18 cellular contexts compared by ENCODE assay signal in genomic region chr4:175308236-175308635, GRCh38.
DNase-seq lines count a peak whose midpoint lies in the region; ATAC-seq, FAIRE-seq and TF ChIP-seq lines count a peak whose summit lies in the region.
"Had no signal": no experiment of that assay in that cellular context is flagged by ENCODE, and none has a peak within 500 bp of the region (broad histone marks: within the 10 kb centered on the region; RNA-seq: fewer than 3 reads in every experiment).

No MANE protein-coding gene starts in this region.

- H3K9me3 ChIP-seq in tibial nerve = no peaks in the 10 kb centered on the region
- H3K9me3 ChIP-seq: gastrocnemius medialis, left ventricle myocardium inferior had no signal

- H3K36me3 Mint-ChIP-seq in GM23338 (ENCODE audit: low read depth) = no peaks in the 10 kb centered on the region

- no peak overlapping the region for H3K27ac ChIP-seq in GM23338 (ENCODE audit: low read depth)
- no peak overlapping the region for H3K27ac ChIP-seq in tibial nerve
- H3K27ac ChIP-seq: C4-2B, gastrocnemius medialis, left ventricle myocardium inferior, skin epidermis had no signal

- no peak for FAIRE-seq in urothelium cell line (lab: Jason Lieb, UNC)

- no peak overlapping the region for H3K27ac Mint-ChIP-seq in GM23338
- H3K27ac Mint-ChIP-seq: activated T-helper 2 cell treated with anti-CD3 and anti-CD28 coated beads, Interferon-gamma antibody, Interleukin-2, Interleukin-4, amounts not matched to agents 10 μg/mL and 5 μg/mL and 100 μg/mL, durations not matched to agents 14 hours and 24 hours and 36 hours; effector memory CD8-positive, alpha-beta T cell had no signal

- ATAC-seq in GM23338 = no peak
- no peak for ATAC-seq in HG03280 (IDR thresholded peaks at IDR 0.05; ENCODE audit: unreplicated experiment)
- ATAC-seq in SK-N-SH treated with all-trans-retinoic acid at 6 μM for 48 hours = no peak
- ATAC-seq: effector memory CD8-positive, alpha-beta T cell; gastrocnemius medialis had no signal

- no peaks in the 10 kb centered on the region for H3K27me3 Mint-ChIP-seq in GM23338 (ENCODE audit: insufficient read depth, low read depth, poor library complexity)
- H3K27me3 Mint-ChIP-seq: effector memory CD8-positive, alpha-beta T cell had no signal

- no peaks in the 10 kb centered on the region for H3F3A ChIP-seq in GM23338 (replicated peaks; ENCODE audit: low read depth)

- no peak overlapping the region for H3K4me3 Mint-ChIP-seq in GM23338
- H3K4me3 Mint-ChIP-seq: effector memory CD8-positive, alpha-beta T cell had no signal

- TF ChIP-seq CTCF in GM23338 (conservative IDR thresholded peaks at IDR 0.05; ENCODE audit: low read depth in 2 of 2) (no peak), tibial nerve (IDR thresholded peaks at IDR 0.05) (no peak)

- H3K4me1 Mint-ChIP-seq in GM23338 = peaks cover 4% of the 10 kb centered on the region; the same call in 2 of the 3 replicates

- H3K36me3 ChIP-seq in GM23338 (ENCODE audit: insufficient read depth) (no peaks in the 10 kb centered on the region), tibial nerve (no peaks in the 10 kb centered on the region)
- H3K36me3 ChIP-seq: gastrocnemius medialis, left ventricle myocardium inferior had no signal

- H3K4me1 ChIP-seq in GM23338 (ENCODE audit: insufficient read depth) = no peaks in the 10 kb centered on the region
- H3K4me1 ChIP-seq in tibial nerve = no peaks in the 10 kb centered on the region
- H3K4me1 ChIP-seq: gastrocnemius medialis, left ventricle myocardium inferior had no signal

- DNase-seq in GM23338 (ENCODE audit: low spot score) = no peak
- peak; percentile 6 for DNase-seq in SK-MEL-5 (ENCODE audit: low read depth, low spot score)
- DNase-seq in glomerular visceral epithelial cell (ENCODE audit: extremely low spot score) = peak; percentile 13
- peak; percentile 8 for DNase-seq in urothelium cell line (ENCODE audit: low spot score)
- DNase-seq in tibial nerve (ENCODE audit: low spot score in 2 of 2) = no peak
- DNase-seq: cerebellar nuclear complex; effector memory CD8-positive, alpha-beta T cell; gastrocnemius medialis; left ventricle myocardium inferior; NCI-H1694; posterior cingulate gyrus; SIG-M5; stimulated activated CD4-positive, alpha-beta T cell treated with anti-CD3 and anti-CD28 coated beads, Interleukin-4, amount 100 ng/mL, for 24 hours had no signal

- no peaks in the 10 kb centered on the region for H3K79me2 ChIP-seq in GM23338 (replicated peaks; ENCODE audit: insufficient read depth)

- no peaks in the 10 kb centered on the region for H4K20me1 ChIP-seq in GM23338 (replicated peaks; ENCODE audit: insufficient read depth)

- no peaks in the 10 kb centered on the region for H3K9me3 Mint-ChIP-seq in GM23338
- H3K9me3 Mint-ChIP-seq: activated T-helper 2 cell treated with anti-CD3 and anti-CD28 coated beads, Interferon-gamma antibody, Interleukin-2, Interleukin-4, amounts not matched to agents 10 μg/mL and 5 μg/mL and 100 μg/mL, durations not matched to agents 14 hours and 24 hours and 36 hours had no signal

- in situ Hi-C loops in SK-MEL-5 (cut with HindIII; ENCODE audit: low pct_unique_long_range_greater_than_20kb, low sequenced_read_pairs) = no loop called here

- 58% methylated on average over 5 of the region's 5 CpGs for WGBS in tibial nerve, 2 donors

- no peak for TF ChIP-seq EP300 in tibial nerve (IDR thresholded peaks at IDR 0.05)

- H3K4me3 ChIP-seq in GM23338 = no peak overlapping the region
- no peak overlapping the region for H3K4me3 ChIP-seq in tibial nerve
- H3K4me3 ChIP-seq: gastrocnemius medialis, left ventricle myocardium inferior, skin epidermis had no signal

- peak overlapping the region; percentile 43; the same call in 1 of the 2 replicates for H2AFZ ChIP-seq in GM23338

- H3K9me2 ChIP-seq in GM23338 (ENCODE audit: insufficient read depth) = no peaks in the 10 kb centered on the region

- no peak for TF ChIP-seq POLR2A in tibial nerve (IDR thresholded peaks at IDR 0.05)

- H3K4me2 ChIP-seq in GM23338 = no peak overlapping the region

- no peaks in the 10 kb centered on the region for H3K27me3 ChIP-seq in GM23338 (ENCODE audit: insufficient read depth)
- no peaks in the 10 kb centered on the region for H3K27me3 ChIP-seq in tibial nerve
- H3K27me3 ChIP-seq: gastrocnemius medialis had no signal

TF ChIP-seq in GM23338, 12 proteins besides CTCF, POLR2A, EP300 and RAD21 (continues in another document):
- TF ChIP-seq JUNB (IDR thresholded peaks at IDR 0.05; ENCODE audit: unreplicated experiment) (no peak), EZH2 (IDR thresholded peaks at IDR 0.05; ENCODE audit: low read depth, unreplicated experiment) (no peak), CREB1 (CRISPR knock-in tag; IDR thresholded peaks at IDR 0.05; ENCODE audit: low read depth) (no peak), ZNF114 (CRISPR knock-in tag; IDR thresholded peaks at IDR 0.05) (no peak)

TF ChIP-seq in SK-N-SH treated with all-trans-retinoic acid at 6 μM for 48 hours, 23 proteins besides CTCF, POLR2A, EP300 and RAD21:
- TF ChIP-seq BACH2 (CRISPR knock-in tag; IDR thresholded peaks at IDR 0.05; ENCODE audit: borderline replicate concordance) = no peak
- no peak for TF ChIP-seq OSR1 (CRISPR knock-in tag; IDR thresholded peaks at IDR 0.05)

Comparison
In these comparisons a context has a peak if more than half of its experiments do, and no peak if none do; other contexts are left out.
1. DNase-seq: peak in SK-MEL-5 (single experiment), glomerular visceral epithelial cell (single experiment) and urothelium cell line (single experiment); none in GM23338 (single experiment) and tibial nerve (0 of 2).